Comparison of ENCODE assay signal across 9 cellular contexts in genomic region chr7:67875558-67875957, GRCh38.
"Had no signal": no experiment of that assay in that cellular context is flagged by ENCODE, and none has a peak within 500 bp of the region (broad histone marks: within the 10 kb centered on the region; RNA-seq: fewer than 3 reads in every experiment).

No MANE protein-coding gene starts in this region.

- H3K9me3 ChIP-seq: HAP-1 had no signal

- H2AFZ ChIP-seq: GM23338 had no signal

- H3K27me3 Mint-ChIP-seq: IgD-negative memory B cell had no signal

- H3K9ac ChIP-seq: KMS-11 had no signal

- H3K27ac ChIP-seq: KMS-11 had no signal

- H3K36me3 ChIP-seq: HAP-1 had no signal

- H3K27ac Mint-ChIP-seq: GM23338, HFFc6, IgD-negative memory B cell had no signal

- H3K4me1 ChIP-seq: HAP-1 had no signal

- H3K4me2 ChIP-seq: GM23338, KMS-11 had no signal

- H3K4me3 Mint-ChIP-seq: GM23338, HFFc6, IgD-negative memory B cell had no signal

- H3K4me3 ChIP-seq: GM23338, HAP-1 had no signal

- H3K4me1 Mint-ChIP-seq: GM23338, IgD-negative memory B cell had no signal

- ATAC-seq: GM23338, HCT116 had no signal

- DNase-seq: H7, HFFc6, KBM-7 had no signal

- FAIRE-seq: HTR-8/SVneo had no signal
